31 cellular contexts compared by ENCODE assay signal in genomic region chr10:73084209-73084608, GRCh38.
"Had no signal": no experiment of that assay in that cellular context is flagged by ENCODE, and none has a peak within 500 bp of the region (broad histone marks: within the 10 kb centered on the region; RNA-seq: fewer than 3 reads in every experiment).

No MANE protein-coding gene starts in this region.

- H3K27me3 ChIP-seq: adrenal gland, breast epithelium, cardiac muscle cell, colonic mucosa, esophagus squamous epithelium, gastroesophageal sphincter had no signal

- H3K27ac ChIP-seq: breast epithelium, colonic mucosa, epithelial cell of prostate, esophagus squamous epithelium had no signal

- H3K4me1 ChIP-seq: breast epithelium, colonic mucosa had no signal

- H3K9me3 Mint-ChIP-seq: activated CD4-positive, alpha-beta memory T cell treated with anti-CD3 and anti-CD28 coated beads for 36 hours; activated naive CD4-positive, alpha-beta T cell treated with anti-CD3 and anti-CD28 coated beads for 36 hours; activated naive CD4-positive, alpha-beta T cell treated with anti-CD3 and anti-CD28 coated beads, Interleukin-2, amount 50 U/mL, for 24 hours; activated naive CD8-positive, alpha-beta T cell treated with anti-CD3 and anti-CD28 coated beads for 36 hours; activated naive CD8-positive, alpha-beta T cell treated with anti-CD3 and anti-CD28 coated beads, Interleukin-2, amount 50 U/mL, for 24 hours; activated T-helper 1 cell treated with anti-CD3 and anti-CD28 coated beads, Interleukin-12 subunit alpha, Interleukin-12 subunit beta, Interleukin-2, Interleukin-4 antibody, amounts not matched to agents 30 ng/mL and 10 ng/mL and 1 ng/mL, durations not matched to agents 14 hours and 24 hours and 36 hours; activated T-helper 2 cell treated with anti-CD3 and anti-CD28 coated beads, Interferon-gamma antibody, Interleukin-2, Interleukin-4, amounts not matched to agents 10 μg/mL and 5 μg/mL and 100 μg/mL, durations not matched to agents 14 hours and 24 hours and 36 hours; brain had no signal

- ATAC-seq: activated CD8-positive, alpha-beta memory T cell treated with anti-CD3 and anti-CD28 coated beads, Interleukin-2, amount 10 ng/mL, durations not matched to agents 7 days and 5 days; activated CD8-positive, alpha-beta T cell treated with anti-CD3 and anti-CD28 coated beads, Interleukin-2, amount 10 ng/mL, durations not matched to agents 7 days and 5 days; activated naive CD8-positive, alpha-beta T cell treated with anti-CD3 and anti-CD28 coated beads, Interleukin-2, amount 50 U/mL, for 24 hours; gastroesophageal sphincter had no signal

- H3K27ac Mint-ChIP-seq: activated CD4-positive, alpha-beta memory T cell treated with anti-CD3 and anti-CD28 coated beads for 36 hours; activated CD8-positive, alpha-beta memory T cell treated with anti-CD3 and anti-CD28 coated beads, Interleukin-2, amount 10 ng/mL, durations not matched to agents 7 days and 5 days; activated CD8-positive, alpha-beta T cell treated with anti-CD3 and anti-CD28 coated beads, Interleukin-2, amount 10 ng/mL, durations not matched to agents 7 days and 5 days; activated naive CD4-positive, alpha-beta T cell treated with anti-CD3 and anti-CD28 coated beads for 36 hours; activated naive CD4-positive, alpha-beta T cell treated with anti-CD3 and anti-CD28 coated beads, Interleukin-2, amount 50 U/mL, for 24 hours; activated naive CD8-positive, alpha-beta T cell treated with anti-CD3 and anti-CD28 coated beads for 36 hours; activated naive CD8-positive, alpha-beta T cell treated with anti-CD3 and anti-CD28 coated beads, Interleukin-2, amount 50 U/mL, for 24 hours; activated T-helper 1 cell treated with anti-CD3 and anti-CD28 coated beads, Interleukin-12 subunit alpha, Interleukin-12 subunit beta, Interleukin-2, Interleukin-4 antibody, amounts not matched to agents 30 ng/mL and 10 ng/mL and 1 ng/mL, durations not matched to agents 14 hours and 24 hours and 36 hours had no signal

- H3K4me3 ChIP-seq: adrenal gland, breast epithelium, cardiac muscle cell, colonic mucosa, esophagus squamous epithelium, gastroesophageal sphincter had no signal

- H3K9me3 ChIP-seq: adrenal gland, breast epithelium, colonic mucosa, esophagus squamous epithelium, gastroesophageal sphincter had no signal

- H3K36me3 ChIP-seq: adrenal gland, breast epithelium, cardiac muscle cell, colonic mucosa, esophagus squamous epithelium, gastroesophageal sphincter had no signal

- H3K4me3 Mint-ChIP-seq: activated CD4-positive, alpha-beta memory T cell treated with anti-CD3 and anti-CD28 coated beads for 36 hours; activated CD8-positive, alpha-beta memory T cell treated with anti-CD3 and anti-CD28 coated beads, Interleukin-2, amount 10 ng/mL, durations not matched to agents 7 days and 5 days; activated CD8-positive, alpha-beta T cell treated with anti-CD3 and anti-CD28 coated beads, Interleukin-2, amount 10 ng/mL, durations not matched to agents 7 days and 5 days; activated naive CD4-positive, alpha-beta T cell treated with anti-CD3 and anti-CD28 coated beads for 36 hours; activated naive CD4-positive, alpha-beta T cell treated with anti-CD3 and anti-CD28 coated beads, Interleukin-2, amount 50 U/mL, for 24 hours; activated naive CD8-positive, alpha-beta T cell treated with anti-CD3 and anti-CD28 coated beads for 36 hours; activated naive CD8-positive, alpha-beta T cell treated with anti-CD3 and anti-CD28 coated beads, Interleukin-2, amount 50 U/mL, for 24 hours; activated T-helper 1 cell treated with anti-CD3 and anti-CD28 coated beads, Interleukin-12 subunit alpha, Interleukin-12 subunit beta, Interleukin-2, Interleukin-4 antibody, amounts not matched to agents 30 ng/mL and 10 ng/mL and 1 ng/mL, durations not matched to agents 14 hours and 24 hours and 36 hours; brain had no signal

- DNase-seq: activated CD4-positive, alpha-beta memory T cell treated with anti-CD3 and anti-CD28 coated beads for 36 hours; activated CD4-positive, alpha-beta T cell treated with anti-CD3 and anti-CD28 coated beads for 1 hour; activated CD4-positive, alpha-beta T cell treated with anti-CD3 and anti-CD28 coated beads for 4 hours; activated CD4-positive, alpha-beta T cell treated with anti-CD3 and anti-CD28 coated beads, Interleukin-2, amount 50 U/mL, for 1 hour; activated CD8-positive, alpha-beta memory T cell treated with anti-CD3 and anti-CD28 coated beads, Interleukin-2, amount 10 ng/mL, durations not matched to agents 7 days and 5 days; activated CD8-positive, alpha-beta memory T cell treated with anti-CD3 and anti-CD28 coated beads, Interleukin-2, amount 50 U/mL, for 4 hours; activated CD8-positive, alpha-beta T cell treated with anti-CD3 and anti-CD28 coated beads, Interleukin-2, amount 10 ng/mL, durations not matched to agents 7 days and 5 days; activated effector memory CD4-positive, alpha-beta T cell treated with anti-CD3 and anti-CD28 coated beads, Interleukin-2, amount 50 U/mL, for 16 hours; activated naive CD4-positive, alpha-beta T cell treated with anti-CD3 and anti-CD28 coated beads for 36 hours; activated naive CD8-positive, alpha-beta T cell treated with anti-CD3 and anti-CD28 coated beads for 36 hours; activated naive CD8-positive, alpha-beta T cell treated with anti-CD3 and anti-CD28 coated beads, Interleukin-2, amount 50 U/mL, for 24 hours; activated T-cell treated with anti-CD3 and anti-CD28 coated beads, Interleukin-2, amount 50 U/mL, for 1 hour; activated T-cell treated with anti-CD3 and anti-CD28 coated beads, Interleukin-2, amount 50 U/mL, for 48 hours; adrenal gland; amygdala; aorta; central memory CD4-positive, alpha-beta T cell; cerebellar nuclear complex; colonic mucosa; effector CD8-positive, alpha-beta T cell; esophagus squamous epithelium; foreskin melanocyte; T-helper 2 cell had no signal

- H3K36me3 Mint-ChIP-seq: activated naive CD4-positive, alpha-beta T cell treated with anti-CD3 and anti-CD28 coated beads, Interleukin-2, amount 50 U/mL, for 24 hours had no signal

- H3K27me3 Mint-ChIP-seq: activated CD4-positive, alpha-beta memory T cell treated with anti-CD3 and anti-CD28 coated beads for 36 hours; activated CD8-positive, alpha-beta memory T cell treated with anti-CD3 and anti-CD28 coated beads, Interleukin-2, amount 10 ng/mL, durations not matched to agents 7 days and 5 days; activated naive CD4-positive, alpha-beta T cell treated with anti-CD3 and anti-CD28 coated beads, Interleukin-2, amount 50 U/mL, for 24 hours; activated naive CD8-positive, alpha-beta T cell treated with anti-CD3 and anti-CD28 coated beads for 36 hours; activated naive CD8-positive, alpha-beta T cell treated with anti-CD3 and anti-CD28 coated beads, Interleukin-2, amount 50 U/mL, for 24 hours; brain had no signal
